15 cellular contexts compared by ENCODE assay signal in the genomic region with DNA sequence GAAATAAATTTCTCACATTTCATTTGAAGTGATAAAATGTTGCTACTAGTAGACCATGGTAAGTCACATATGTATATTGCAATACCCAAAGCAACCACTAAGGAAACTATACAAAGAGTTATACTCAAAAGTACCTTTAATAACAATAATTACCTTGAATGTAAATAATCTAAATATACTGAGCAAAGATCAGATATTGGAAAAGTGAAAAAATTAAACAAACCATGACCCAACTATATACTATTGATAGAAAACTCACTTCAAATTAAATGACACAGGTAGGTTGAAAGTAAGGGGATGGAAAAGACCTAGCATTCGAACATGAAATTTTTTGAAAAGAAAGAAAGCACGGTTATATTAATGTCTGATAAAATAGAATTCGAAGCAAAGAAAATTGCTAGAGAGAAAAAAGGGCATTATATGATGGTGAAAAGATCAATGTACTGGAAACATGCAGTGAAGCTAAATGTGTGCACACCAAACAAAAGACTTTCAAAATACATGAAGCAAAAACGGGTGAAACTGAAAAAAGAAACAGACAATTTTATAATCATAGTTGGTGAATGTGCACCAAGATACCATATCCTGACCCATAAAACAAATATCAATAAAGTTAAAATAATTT. TPM values are rescaled to one million over a fixed set of nuclear protein-coding genes. Genes with fewer than 3 reads are reported as not detected.
DNase-seq lines count a peak whose midpoint lies in the region; ATAC-seq, FAIRE-seq and TF ChIP-seq lines count a peak whose summit lies in the region.
"Had no signal": no experiment of that assay in that cellular context is flagged by ENCODE, and none has a peak within 500 bp of the region (broad histone marks: within the 10 kb centered on the region; RNA-seq: fewer than 3 reads in every experiment).

No MANE protein-coding gene starts in this region.

- DNase-seq in ACHN (peak; percentile 29), OCI-M1 (lab: John Stamatoyannopoulos, UW) (peak; percentile 51), fibroblast of the aortic adventitia (ENCODE audit: low read depth) (no peak), GM19239 (ENCODE audit: insufficient read length, low spot score) (no peak)
- DNase-seq in activated CD4-positive, CD25-positive, alpha-beta regulatory T cell (lab: John Stamatoyannopoulos, UW), result no peak
- no peak for DNase-seq in activated CD8-positive, alpha-beta memory T cell treated with anti-CD3 and anti-CD28 coated beads for 24 hours
- DNase-seq: activated CD4-positive, alpha-beta T cell treated with anti-CD3 and anti-CD28 coated beads, Interleukin-2, amount 50 U/mL, for 4 hours; activated gamma-delta T cell; NCI-H2171 treated with DMSO at 0.1 percent for 48 hours; T-helper 2 cell had no signal

- ATAC-seq in GM18861 (IDR thresholded peaks at IDR 0.05; ENCODE audit: unreplicated experiment), result peak; percentile 68
- no peak for ATAC-seq in GM19328 (IDR thresholded peaks at IDR 0.05; ENCODE audit: unreplicated experiment)

- in situ Hi-C loops in ACHN (cut with HindIII; ENCODE audit: low pct_ligation_motif_present, low pct_unique_long_range_greater_than_20kb, low sequenced_read_pairs), result no loop called here

- peak; percentile 40 for TF ChIP-seq CTCF in fibroblast of the aortic adventitia (IDR thresholded peaks at IDR 0.05; ENCODE audit: insufficient read depth, low read length)

- no peak for FAIRE-seq in GM19239 (lab: Jason Lieb, UNC)
- FAIRE-seq: bronchial epithelial cell had no signal

- no peak overlapping the region for H3K4me3 ChIP-seq in fibroblast of the aortic adventitia (ENCODE audit: low read depth, low read length)

RNA-seq across cellular contexts. Expression of gene TFPI2, which starts 29.1 kb away (rescaled TPM):
- 69.7 and 97.3 TPM in 2 replicates for total RNA-seq in fibroblast of the aortic adventitia (ENCODE audit: low replicate concordance)

RNA-seq across cellular contexts. Expression of gene GNGT1, which starts 44.9 kb away (rescaled TPM):
- not detected in 2 replicates for total RNA-seq in fibroblast of the aortic adventitia (ENCODE audit: low replicate concordance)
- total RNA-seq: bronchial epithelial cell, lower leg skin, skeletal muscle tissue had no signal

Comparison
In these comparisons a context has a peak if more than half of its experiments do, and no peak if none do; other contexts are left out.
1. DNase-seq: peak in ACHN (single experiment) and OCI-M1 (single experiment); none in fibroblast of the aortic adventitia (single experiment), GM19239 (single experiment), activated CD4-positive, CD25-positive, alpha-beta regulatory T cell (0 of 4) and activated CD8-positive, alpha-beta memory T cell treated with anti-CD3 and anti-CD28 coated beads for 24 hours (single experiment).